8 cellular contexts compared by ENCODE assay signal in the genomic region with DNA sequence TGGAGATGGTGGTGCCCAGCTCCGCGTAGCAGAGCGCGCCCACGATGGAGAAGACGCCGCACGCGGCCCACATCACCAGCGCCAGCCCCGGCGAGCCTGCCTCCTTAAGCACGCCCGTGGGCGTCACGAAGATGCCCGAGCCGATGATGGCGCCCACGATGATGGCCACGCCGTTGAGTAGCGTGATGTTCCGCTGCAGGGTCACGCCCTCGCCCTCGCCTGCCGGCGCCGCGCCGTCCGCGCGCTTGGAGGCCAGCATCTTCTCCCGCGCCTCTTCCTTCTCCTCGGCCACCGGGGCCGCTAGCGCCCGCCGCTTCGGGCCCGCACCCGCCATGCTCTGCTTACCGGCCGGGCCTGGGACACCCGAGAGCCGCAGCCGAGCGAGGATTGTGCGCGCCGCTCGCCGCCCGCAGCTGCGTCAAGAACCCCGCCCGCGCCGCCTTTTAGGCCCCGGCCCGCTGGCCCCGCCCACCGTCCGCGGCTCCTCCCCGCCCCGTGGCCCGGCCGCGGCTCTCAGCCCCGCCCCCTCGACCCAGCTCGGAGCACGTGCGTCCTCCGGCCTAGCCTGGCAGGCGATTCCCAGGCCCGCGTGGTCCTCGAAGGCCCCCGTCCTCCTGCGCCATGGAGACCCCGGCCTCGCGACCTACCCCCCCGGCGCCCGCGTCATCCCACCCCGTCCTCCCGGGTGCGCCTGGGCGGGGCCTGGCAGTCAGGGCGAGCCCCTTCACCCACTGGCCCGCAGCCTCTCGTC. TPM values are rescaled to one million over a fixed set of nuclear protein-coding genes. Genes with fewer than 3 reads are reported as not detected.
DNase-seq lines count a peak whose midpoint lies in the region; ATAC-seq and TF ChIP-seq lines count a peak whose summit lies in the region.
"Not testable (repeated sequence)": the region's sequence is repeated elsewhere in the genome, so short reads cannot be mapped to it uniquely, and the experiment has no call there.

No MANE protein-coding gene starts in this region.

- peak overlapping the region; percentile 86 to 92 for H3K27ac Mint-ChIP-seq in natural killer cell

- H3K4me3 Mint-ChIP-seq in natural killer cell, result peak overlapping the region; percentile 95

- peaks cover 8 to 15% of the 10 kb centered on the region in 2 donors for H3K4me1 Mint-ChIP-seq in natural killer cell

- not testable (repeated sequence) for H3K27ac ChIP-seq in SK-N-MC

- not testable (repeated sequence) for H3K4me1 ChIP-seq in HAP-1

- H3K27me3 Mint-ChIP-seq in natural killer cell (ENCODE audit: low read depth in 2 of 2), result not testable (repeated sequence)

- in situ Hi-C loops in HAP-1 (cut with MboI; ENCODE audit: low sequenced_read_pairs), result not testable (repeated sequence)

- H3K36me3 ChIP-seq in HAP-1 (replicated peaks); SK-N-MC (ENCODE audit: insufficient read depth, low read length): not testable (repeated sequence)

- not testable (repeated sequence) for H3K27me3 ChIP-seq in HAP-1 (ENCODE audit: low read depth)

- intact Hi-C loops in natural killer cell (cut with micrococcal nuclease), result not testable (repeated sequence)

- H3K4me3 ChIP-seq in HAP-1 (peak overlapping the region; percentile 78), SK-N-MC (peak overlapping the region; percentile 88)

- peak; percentile 73 to 91 (median 84) for ATAC-seq in natural killer cell

- TF ChIP-seq CTCF in natural killer cell (IDR thresholded peaks at IDR 0.05), result not testable (repeated sequence)

- DNase-seq in DMS114 treated with DMSO at 0.1 percent for 48 hours (lab: John Stamatoyannopoulos, UW; ENCODE audit: unreplicated experiment), result peak; percentile 57
- DNase-seq in HAP-1 (ENCODE audit: low spot score in 2 of 2), result peak; percentile 72 to 94
- DNase-seq in NAMALWA (ENCODE audit: low spot score), result peak; percentile 88
- not testable (repeated sequence) for DNase-seq in SK-N-MC (ENCODE audit: low read depth, low spot score)
- DNase-seq in activated gamma-delta T cell treated with Interleukin-2 at 50 U/mL for 16 hours, result peak; percentile 85
- peak; percentile 46 for DNase-seq in fibroblast of the conjunctiva (ENCODE audit: low read depth)
- peak; percentile 91 for DNase-seq in natural killer cell
- peak; percentile 79 to 90 for DNase-seq in stimulated activated CD8-positive, alpha-beta memory T cell treated with anti-CD3 and anti-CD28 coated beads, Interleukin-7, amount 100 ng/mL, for 4 hours (ENCODE audit: low read depth in 2 of 2)

- H3K9ac ChIP-seq in SK-N-MC (ENCODE audit: insufficient read length), result peak overlapping the region; percentile 76

- not testable (repeated sequence) for H3K9me3 ChIP-seq in HAP-1; SK-N-MC (ENCODE audit: low read depth, low read length)

- not testable (repeated sequence) for H3K36me3 Mint-ChIP-seq in natural killer cell

- H3K9me3 Mint-ChIP-seq in natural killer cell, result not testable (repeated sequence)

RNA-seq across cellular contexts. Expression of a gene that starts 49.6 kb away (rescaled TPM):
- total RNA-seq in natural killer cell, result 100 to 1,000 TPM; 373 to 439 (median 435) TPM
